13 cellular contexts compared by ENCODE assay signal in the genomic region with DNA sequence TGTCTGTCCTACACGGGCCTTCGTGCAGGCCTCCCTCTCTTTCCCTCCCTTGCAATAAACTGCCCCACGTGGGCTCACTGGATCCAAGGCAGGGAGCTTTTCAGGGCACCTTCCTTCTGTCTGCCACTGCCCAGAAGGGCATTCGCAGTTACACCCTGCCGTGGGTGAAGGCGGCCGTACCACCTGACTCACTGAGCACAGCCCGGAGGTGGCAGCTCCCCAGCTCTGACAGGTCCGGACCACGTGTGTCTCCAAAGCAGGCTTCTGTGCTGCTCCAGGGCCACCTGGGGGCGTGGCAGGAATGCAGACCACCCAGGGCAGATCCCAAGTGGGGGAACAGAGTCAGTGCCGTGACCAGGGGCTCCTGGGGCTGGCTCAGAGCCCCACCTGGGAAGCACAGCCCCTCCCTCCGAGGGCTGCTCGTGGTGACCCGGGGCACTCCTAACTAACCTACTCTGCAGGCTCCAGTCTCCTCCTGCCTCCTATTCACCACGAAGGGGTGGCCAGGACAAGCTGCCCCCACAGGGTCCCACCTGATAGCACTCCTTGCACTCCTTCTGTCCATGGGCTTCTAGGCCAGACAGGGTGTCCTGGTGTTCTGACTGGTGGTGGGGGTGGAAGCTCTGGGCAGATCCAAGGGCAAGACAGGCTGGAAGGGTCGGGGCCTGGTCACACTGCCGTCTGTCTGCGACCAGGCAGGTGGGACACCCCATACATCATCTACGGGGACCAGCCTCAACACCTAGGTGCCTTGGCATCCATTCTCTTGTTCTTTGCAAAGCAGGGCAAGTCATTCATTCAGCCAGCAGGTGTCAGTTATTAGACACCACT. TPM values are rescaled to one million over a fixed set of nuclear protein-coding genes. Genes with fewer than 3 reads are reported as not detected.
DNase-seq lines count a peak whose midpoint lies in the region; ATAC-seq, FAIRE-seq and TF ChIP-seq lines count a peak whose summit lies in the region.
"Had no signal": no experiment of that assay in that cellular context is flagged by ENCODE, and none has a peak within 500 bp of the region (broad histone marks: within the 10 kb centered on the region; RNA-seq: fewer than 3 reads in every experiment).

No MANE protein-coding gene starts in this region.

- DNase-seq in RWPE2 (ENCODE audit: low spot score) (peak; percentile 35), Right ventricle myocardium inferior (ENCODE audit: missing footprints) (peak; percentile 51), neuronal stem cell (ENCODE audit: low spot score) (no peak), GM12892 (ENCODE audit: insufficient read length) (no peak), NCI-H774 (lab: John Stamatoyannopoulos, UW) (no peak)
- DNase-seq in stimulated activated CD4-positive, alpha-beta T cell treated with anti-CD3 and anti-CD28 coated beads, Interleukin-2, amount 100 ng/mL, for 48 hours, result no peak
- DNase-seq: activated CD8-positive, alpha-beta T cell treated with anti-CD3 and anti-CD28 coated beads for 36 hours; DMS79 treated with DMSO at 0.1 percent for 48 hours; NCI-H510A had no signal

- peak overlapping the region; percentile 55 for H3K23ac ChIP-seq in neuronal stem cell (ENCODE audit: low read depth, low read length, poor library complexity)

- peak overlapping the region; percentile 95 for H2BK12ac ChIP-seq in neuronal stem cell (ENCODE audit: low read length)

- TF ChIP-seq POLR2A in GM12892 (IDR thresholded peaks at IDR 0.05; ENCODE audit: low read depth, low read length), result no peak

- peaks cover 0 to 21% (median 0%) of the 10 kb centered on the region in 11 experiments; a peak in 6 of 22 replicates for H3K27me3 ChIP-seq in BLaER1 treated with 17β-estradiol and CSF1 and Interleukin-3, amounts not matched to agents 10 nM and 100 nM
- H3K27me3 ChIP-seq in RWPE2 (ENCODE audit: insufficient read depth, poor library complexity, severe bottlenecking) (no peaks in the 10 kb centered on the region), neuronal stem cell (ENCODE audit: control insufficient read depth in 3 of 3, insufficient read depth in 3 of 3, low read depth in 1 of 3, low read length in 3 of 3) (peaks cover 0 to 11% (median 0%) of the 10 kb centered on the region in 3 experiments)
- H3K27me3 ChIP-seq: Peyer's patch had no signal

- no peaks in the 10 kb centered on the region for H3K79me1 ChIP-seq in neuronal stem cell (ENCODE audit: low read depth, low read length)

- no peak for FAIRE-seq in GM12892 (lab: Jason Lieb, UNC)

- peaks cover 28 to 32% (median 30%) of the 10 kb centered on the region in 11 experiments for H3K9me3 ChIP-seq in BLaER1 treated with 17β-estradiol and CSF1 and Interleukin-3, amounts not matched to agents 10 nM and 100 nM (replicated peaks in 1 of 11)
- H3K9me3 ChIP-seq in RWPE2 (ENCODE audit: severe bottlenecking) (peaks cover 7% of the 10 kb centered on the region), neuronal stem cell (replicated peaks in 1 of 2; ENCODE audit: control insufficient read depth in 2 of 2, insufficient read depth in 1 of 2, low read depth in 1 of 2, low read length in 2 of 2) (peaks cover 11 to 16% of the 10 kb centered on the region in 2 donors)

- peak overlapping the region; percentile 95 for H3K18ac ChIP-seq in neuronal stem cell (ENCODE audit: low read length)

- peaks cover 0 to 8% (median 4%) of the 10 kb centered on the region in 11 experiments; a peak in 4 of 22 replicates for H3K36me3 ChIP-seq in BLaER1 treated with 17β-estradiol and CSF1 and Interleukin-3, amounts not matched to agents 10 nM and 100 nM
- no peaks in the 10 kb centered on the region for H3K36me3 ChIP-seq in RWPE2 (ENCODE audit: low read depth)
- H3K36me3 ChIP-seq in neuronal stem cell (replicated peaks in 1 of 2; ENCODE audit: control insufficient read depth in 2 of 2, insufficient read depth in 2 of 2, low read length in 2 of 2), result peaks cover 0 to 4% of the 10 kb centered on the region in 2 donors
- H3K36me3 ChIP-seq: Peyer's patch had no signal

- no peak overlapping the region for H4K91ac ChIP-seq in neuronal stem cell (ENCODE audit: low read depth, low read length, poor library complexity)

- H3K4me1 ChIP-seq in BLaER1 treated with 17β-estradiol and CSF1 and Interleukin-3, amounts not matched to agents 10 nM and 100 nM, result peaks cover 14 to 61% (median 54%) of the 10 kb centered on the region in 10 experiments; a peak in 18 of 20 replicates
- H3K4me1 ChIP-seq in RWPE2 (ENCODE audit: insufficient read depth, poor library complexity, severe bottlenecking) (no peaks in the 10 kb centered on the region), neuronal stem cell (ENCODE audit: control insufficient read depth in 2 of 2, insufficient read depth in 1 of 2, low read depth in 1 of 2, low read length in 2 of 2) (peaks cover 8 to 21% of the 10 kb centered on the region in 2 donors)
- H3K4me1 ChIP-seq: parathyroid adenoma had no signal

- TF ChIP-seq CTCF in RWPE2 (IDR thresholded peaks at IDR 0.05; ENCODE audit: poor library complexity, severe bottlenecking), result no peak

- no peak overlapping the region for H4K8ac ChIP-seq in neuronal stem cell (ENCODE audit: low read depth, low read length)

- no peak overlapping the region for H3K27ac ChIP-seq in BLaER1 treated with 17β-estradiol and CSF1 and Interleukin-3, amounts not matched to agents 10 nM and 100 nM
- no peak overlapping the region for H3K27ac ChIP-seq in RWPE2 (ENCODE audit: poor library complexity, severe bottlenecking)
- H3K27ac ChIP-seq in neuronal stem cell (replicated peaks; ENCODE audit: low read length), result no peak overlapping the region
- H3K27ac ChIP-seq: parathyroid adenoma, Peyer's patch had no signal

- H3K4ac ChIP-seq in neuronal stem cell (ENCODE audit: low read length), result peak overlapping the region; percentile 53

- H2BK5ac ChIP-seq in neuronal stem cell (ENCODE audit: low read length), result no peak overlapping the region

- no peak overlapping the region for H3K4me3 ChIP-seq in BLaER1 treated with 17β-estradiol and CSF1 and Interleukin-3, amounts not matched to agents 10 nM and 100 nM
- H3K4me3 ChIP-seq in RWPE2 (ENCODE audit: severe bottlenecking) (no peak overlapping the region), neuronal stem cell (ENCODE audit: low read length in 2 of 2) (no peak overlapping the region)
- H3K4me3 ChIP-seq: Peyer's patch had no signal

- no peak overlapping the region for H2BK120ac ChIP-seq in neuronal stem cell (ENCODE audit: low read depth, low read length)

- peak overlapping the region in 8 of 11 experiments; percentile 66 to 93 (median 86); a peak in 14 of 22 replicates for H3K4me2 ChIP-seq in BLaER1 treated with 17β-estradiol and CSF1 and Interleukin-3, amounts not matched to agents 10 nM and 100 nM
- H3K4me2 ChIP-seq in neuronal stem cell (ENCODE audit: insufficient read depth, low read length, poor library complexity, severe bottlenecking), result no peak overlapping the region

- no peaks in the 10 kb centered on the region for H4K20me1 ChIP-seq in BLaER1 treated with 17β-estradiol and CSF1 and Interleukin-3, amounts not matched to agents 10 nM and 100 nM

- no peak overlapping the region for H2AFZ ChIP-seq in neuronal stem cell (ENCODE audit: low read length)
- H2AFZ ChIP-seq: parathyroid adenoma had no signal

- H2BK15ac ChIP-seq in neuronal stem cell (ENCODE audit: low read length), result no peak overlapping the region

- intact Hi-C loops in Right ventricle myocardium inferior (cut with DNase I), result no loop called here

- H3K9ac ChIP-seq in BLaER1 treated with 17β-estradiol and CSF1 and Interleukin-3, amounts not matched to agents 10 nM and 100 nM, result no peak overlapping the region
- no peak overlapping the region for H3K9ac ChIP-seq in neuronal stem cell (ENCODE audit: low read depth, low read length, poor library complexity)
- H3K9ac ChIP-seq: parathyroid adenoma had no signal

- ATAC-seq in RWPE2 (ENCODE audit: low read depth), result no peak
- peak; percentile 75 for ATAC-seq in Right ventricle myocardium inferior
- ATAC-seq in HG02642 (IDR thresholded peaks at IDR 0.05; ENCODE audit: poor library complexity, unreplicated experiment), result no peak
- ATAC-seq: activated CD8-positive, alpha-beta T cell treated with anti-CD3 and anti-CD28 coated beads for 36 hours had no signal

- WGBS in neuronal stem cell (ENCODE audit: extremely low coverage in 2 of 2, insufficient read length in 2 of 2, insufficient replicate concordance in 1 of 2), 2 donors, result no CpG with 5 or more reads among the region's 20 CpGs

- peak overlapping the region; percentile 99 for H2AK5ac ChIP-seq in neuronal stem cell (ENCODE audit: low read depth, low read length)

- peak overlapping the region; percentile 59 for H3K14ac ChIP-seq in neuronal stem cell (ENCODE audit: low read length)

RNA-seq across cellular contexts. Expression of a gene that starts 9.7 kb away (rescaled TPM):
- 6.7 TPM for total RNA-seq in Right ventricle myocardium inferior
- 0.14 TPM for polyA plus RNA-seq in neuronal stem cell (2013, experiment 1 of 2)
- polyA plus RNA-seq in neuronal stem cell (2013, experiment 2 of 2), result 0.04 TPM
- 3.2 TPM for polyA plus RNA-seq in GM12892 (2012; ENCODE audit: missing spikeins)

Comparison
In these comparisons a context has a peak if more than half of its experiments do, and no peak if none do; other contexts are left out.
1. DNase-seq: peak in RWPE2 (single experiment) and Right ventricle myocardium inferior (single experiment); none in neuronal stem cell (single experiment), GM12892 (single experiment), stimulated activated CD4-positive, alpha-beta T cell treated with anti-CD3 and anti-CD28 coated beads, Interleukin-2, amount 100 ng/mL, for 48 hours (0 of 2) and NCI-H774 (single experiment).